16 cellular contexts compared by ENCODE assay signal in the genomic region with DNA sequence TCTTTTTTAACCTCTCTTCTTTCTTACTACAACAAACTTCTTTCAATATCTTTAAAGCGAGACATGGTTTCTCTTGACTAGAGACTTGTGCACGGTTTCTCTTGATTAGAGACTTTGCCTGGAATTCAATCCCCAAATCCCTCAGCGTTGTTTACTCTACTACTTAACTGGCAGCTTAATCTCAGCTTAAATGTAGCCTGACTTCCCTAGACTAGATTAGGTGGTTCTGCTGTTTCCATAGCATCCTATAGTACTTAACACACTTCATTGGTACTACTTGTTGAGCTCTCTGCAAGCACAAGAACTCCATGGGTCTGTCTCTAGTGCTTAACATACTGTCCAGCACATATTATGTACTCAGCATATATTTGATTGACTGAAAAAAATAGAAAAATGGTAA.
A peak's percentile ranks its signal among the peaks of the same experiment; 100 is the strongest.
DNase-seq lines count a peak whose midpoint lies in the region; ATAC-seq, FAIRE-seq and TF ChIP-seq lines count a peak whose summit lies in the region.
"Had no signal": no experiment of that assay in that cellular context is flagged by ENCODE, and none has a peak within 500 bp of the region (broad histone marks: within the 10 kb centered on the region; RNA-seq: fewer than 3 reads in every experiment).

No MANE protein-coding gene starts in this region.

- no peaks in the 10 kb centered on the region for H3K36me3 ChIP-seq in mesendoderm (ENCODE audit: control insufficient read depth, insufficient read depth, low read length)
- H3K36me3 ChIP-seq in hepatocyte (replicated peaks; ENCODE audit: insufficient read depth, low read depth): no peaks in the 10 kb centered on the region
- H3K36me3 ChIP-seq: BE2C had no signal

- no peak for TF ChIP-seq CTCF in D721Med (IDR thresholded peaks at IDR 0.05; ENCODE audit: insufficient read depth, missing control alignments)
- TF ChIP-seq CTCF in hepatocyte (IDR thresholded peaks at IDR 0.05; ENCODE audit: poor library complexity): no peak

- H3K9ac ChIP-seq in mesendoderm (ENCODE audit: low read length): no peak overlapping the region

- FAIRE-seq in D721Med (lab: Jason Lieb, UNC): peak; percentile 98
- FAIRE-seq: A549, GM12891 had no signal

- no peaks in the 10 kb centered on the region for H3K4me1 ChIP-seq in mesendoderm (ENCODE audit: control insufficient read depth, low read depth, low read length)
- no peaks in the 10 kb centered on the region for H3K4me1 ChIP-seq in hepatocyte (ENCODE audit: insufficient read depth)
- H3K4me1 ChIP-seq: A549, BE2C had no signal

- H2BK5ac ChIP-seq in mesendoderm (ENCODE audit: low read length): no peak overlapping the region

- no peaks in the 10 kb centered on the region for H3K9me3 ChIP-seq in hepatocyte (ENCODE audit: low read depth)
- H3K9me3 ChIP-seq: A549, BE2C had no signal

- no peaks in the 10 kb centered on the region for H4K20me1 ChIP-seq in hepatocyte (ENCODE audit: insufficient read depth, poor library complexity, severe bottlenecking)

- no peaks in the 10 kb centered on the region for H3K27me3 ChIP-seq in mesendoderm (ENCODE audit: insufficient read depth, low read length, poor library complexity)
- no peaks in the 10 kb centered on the region for H3K27me3 ChIP-seq in hepatocyte
- H3K27me3 ChIP-seq: BE2C had no signal

- H3K4me2 ChIP-seq in mesendoderm (ENCODE audit: low read length): no peak overlapping the region
- H3K4me2 ChIP-seq in hepatocyte: no peak overlapping the region
- H3K4me2 ChIP-seq: A549 had no signal

- H2AK5ac ChIP-seq in mesendoderm (ENCODE audit: low read length): no peak overlapping the region

- no peak overlapping the region for H2BK120ac ChIP-seq in mesendoderm (ENCODE audit: low read depth, low read length)

- DNase-seq in D721Med (ENCODE audit: insufficient read length, low spot score): peak; percentile 29
- DNase-seq in DMS79 treated with DMSO at 0.1 percent for 48 hours (lab: John Stamatoyannopoulos, UW): peak; percentile 27
- DNase-seq in NCI-H524 treated with DMSO at 0.1 percent for 48 hours (lab: John Stamatoyannopoulos, UW): peak; percentile 90
- peak; percentile 32 for DNase-seq in mesendoderm
- no peak for DNase-seq in hepatocyte (ENCODE audit: low spot score)
- no peak for DNase-seq in OCI-M1 (lab: John Stamatoyannopoulos, UW)
- DNase-seq: BE2C; CD8-positive, alpha-beta T cell; COR-L47; DMS53; GOT3; H9 had no signal

- no peak overlapping the region for H4K5ac ChIP-seq in mesendoderm (ENCODE audit: low read length)

- H3K79me2 ChIP-seq in mesendoderm (ENCODE audit: control insufficient read depth, insufficient read depth, low read length): no peaks in the 10 kb centered on the region
- no peaks in the 10 kb centered on the region for H3K79me2 ChIP-seq in hepatocyte

- H3K4me3 ChIP-seq in mesendoderm (ENCODE audit: low read length) (no peak overlapping the region), hepatocyte (no peak overlapping the region)
- H3K4me3 ChIP-seq: A549 had no signal

- H2BK15ac ChIP-seq in mesendoderm (replicated peaks; ENCODE audit: low read depth): no peak overlapping the region

- no peak overlapping the region for H3K18ac ChIP-seq in mesendoderm (ENCODE audit: low read length)

- H3K9me2 ChIP-seq in hepatocyte (replicated peaks; ENCODE audit: insufficient read depth): no peaks in the 10 kb centered on the region

- H3K79me1 ChIP-seq in mesendoderm (ENCODE audit: low read length): no peaks in the 10 kb centered on the region

- H3K23ac ChIP-seq in mesendoderm (ENCODE audit: low read length): no peak overlapping the region

- H4K8ac ChIP-seq in mesendoderm (ENCODE audit: low read depth, low read length): no peak overlapping the region

- ATAC-seq in GM18511 (IDR thresholded peaks at IDR 0.05; ENCODE audit: unreplicated experiment): no peak
- ATAC-seq: A549; CD8-positive, alpha-beta T cell had no signal

- no peak overlapping the region for H3K4ac ChIP-seq in mesendoderm (ENCODE audit: low read depth, low read length)

- H3K56ac ChIP-seq in mesendoderm (ENCODE audit: low read length): no peak overlapping the region

- WGBS in mesendoderm (ENCODE audit: extremely low coverage, insufficient coverage, low lambda C conversion rate): 100% methylated on average over 1 of the region's 3 CpGs
- WGBS in hepatocyte (ENCODE audit: low lambda C conversion rate, missing lambda C conversion rate): 46% methylated on average over 3 of the region's 3 CpGs

- no peak overlapping the region for H2AFZ ChIP-seq in hepatocyte

- H3K27ac ChIP-seq in mesendoderm (ENCODE audit: low read depth, low read length) (no peak overlapping the region), hepatocyte (no peak overlapping the region)
- H3K27ac ChIP-seq: A549, C4-2B had no signal

Comparison
In these comparisons a context has a peak if more than half of its experiments do, and no peak if none do; other contexts are left out.
1. DNase-seq: peak in D721Med (single experiment), DMS79 treated with DMSO at 0.1 percent for 48 hours (single experiment), NCI-H524 treated with DMSO at 0.1 percent for 48 hours (single experiment) and mesendoderm (single experiment); none in hepatocyte (single experiment) and OCI-M1 (single experiment).